37 cellular contexts compared by ENCODE assay signal in the genomic region with DNA sequence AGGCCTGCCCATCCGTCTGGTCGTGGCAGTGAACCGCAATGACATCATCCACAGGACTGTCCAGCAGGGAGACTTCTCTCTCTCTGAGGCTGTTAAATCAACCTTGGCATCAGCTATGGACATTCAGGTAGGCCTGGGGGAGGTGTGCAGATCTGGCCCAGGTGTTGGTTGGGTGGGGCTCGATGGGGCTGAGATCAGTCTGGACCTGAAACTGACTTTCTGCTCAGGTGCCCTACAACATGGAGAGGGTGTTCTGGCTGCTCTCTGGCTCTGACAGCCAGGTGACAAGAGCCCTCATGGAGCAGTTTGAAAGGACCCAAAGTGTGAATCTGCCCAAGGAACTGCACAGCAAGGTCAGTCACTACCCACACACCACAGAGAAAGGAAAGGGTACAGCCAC. TPM values are rescaled to one million over a fixed set of nuclear protein-coding genes. Genes with fewer than 3 reads are reported as not detected.
"Had no signal": no experiment of that assay in that cellular context is flagged by ENCODE, and none has a peak within 500 bp of the region (broad histone marks: within the 10 kb centered on the region; RNA-seq: fewer than 3 reads in every experiment).

No MANE protein-coding gene starts in this region.

- H3K27ac ChIP-seq: brain microvascular endothelial cell, cardiac muscle cell, PC-9, RWPE1, VCaP had no signal

- H3K4me3 Mint-ChIP-seq: activated CD4-positive, alpha-beta memory T cell treated with anti-CD3 and anti-CD28 coated beads, Interleukin-2, amount 10 ng/mL, durations not matched to agents 7 days and 5 days; activated CD8-positive, alpha-beta memory T cell treated with anti-CD3 and anti-CD28 coated beads, Interleukin-2, amount 10 ng/mL, durations not matched to agents 7 days and 5 days; activated naive CD8-positive, alpha-beta T cell treated with anti-CD3 and anti-CD28 coated beads for 36 hours had no signal

- H3K4me3 ChIP-seq: cardiac muscle cell, PC-9 had no signal

- H3K27me3 Mint-ChIP-seq: activated naive CD8-positive, alpha-beta T cell treated with anti-CD3 and anti-CD28 coated beads for 36 hours had no signal

- H3K36me3 Mint-ChIP-seq: activated CD8-positive, alpha-beta memory T cell treated with anti-CD3 and anti-CD28 coated beads, Interleukin-2, amount 10 ng/mL, durations not matched to agents 7 days and 5 days had no signal

- H2AFZ ChIP-seq: PC-9 had no signal

- ATAC-seq: activated CD8-positive, alpha-beta memory T cell treated with anti-CD3 and anti-CD28 coated beads, Interleukin-2, amount 10 ng/mL, durations not matched to agents 7 days and 5 days; Right ventricle myocardium inferior; SK-N-SH treated with all-trans-retinoic acid at 6 μM for 48 hours had no signal

- H3K36me3 ChIP-seq: brain microvascular endothelial cell, cardiac muscle cell had no signal

- H3K27me3 ChIP-seq: brain microvascular endothelial cell, cardiac muscle cell had no signal

- H3K27ac Mint-ChIP-seq: activated B cell treated with CpG ODN at 0.5 μM for 24 hours; activated CD4-positive, alpha-beta memory T cell treated with anti-CD3 and anti-CD28 coated beads, Interleukin-2, amount 10 ng/mL, durations not matched to agents 7 days and 5 days; activated CD8-positive, alpha-beta memory T cell treated with anti-CD3 and anti-CD28 coated beads, Interleukin-2, amount 10 ng/mL, durations not matched to agents 7 days and 5 days; activated naive CD8-positive, alpha-beta T cell treated with anti-CD3 and anti-CD28 coated beads for 36 hours had no signal

- H3K4me2 ChIP-seq: PC-9 had no signal

- H3K9me3 Mint-ChIP-seq: activated B cell treated with CpG ODN at 0.5 μM for 24 hours; activated CD4-positive, alpha-beta memory T cell treated with anti-CD3 and anti-CD28 coated beads, Interleukin-2, amount 10 ng/mL, durations not matched to agents 7 days and 5 days had no signal

- DNase-seq: activated B cell treated with CpG ODN at 0.5 μM for 24 hours; activated CD4-positive, alpha-beta memory T cell treated with anti-CD3 and anti-CD28 coated beads, Interleukin-2, amount 10 ng/mL, durations not matched to agents 7 days and 5 days; activated CD4-positive, alpha-beta T cell treated with anti-CD3 and anti-CD28 coated beads for 48 hours; activated CD4-positive, CD25-positive, alpha-beta regulatory T cell treated with anti-CD3 and anti-CD28 coated beads, Interleukin-2, amount 50 U/mL, for 72 hours; activated CD8-positive, alpha-beta memory T cell treated with anti-CD3 and anti-CD28 coated beads for 24 hours; activated CD8-positive, alpha-beta memory T cell treated with anti-CD3 and anti-CD28 coated beads, Interleukin-2, amount 10 ng/mL, durations not matched to agents 7 days and 5 days; activated CD8-positive, alpha-beta memory T cell treated with anti-CD3 and anti-CD28 coated beads, Interleukin-2, amount 50 U/mL, for 48 hours; activated effector memory CD4-positive, alpha-beta T cell treated with Interleukin-2 at 50 U/mL for 16 hours; activated naive CD4-positive, alpha-beta T cell; activated naive CD4-positive, alpha-beta T cell treated with anti-CD3 and anti-CD28 coated beads, Interleukin-2, amount 50 U/mL, for 16 hours; activated naive CD8-positive, alpha-beta T cell treated with anti-CD3 and anti-CD28 coated beads for 36 hours; activated T-cell treated with anti-CD3 and anti-CD28 coated beads, Interleukin-2, amount 50 U/mL, for 48 hours; amniotic stem cell; aorta; brain microvascular endothelial cell; Kasumi-1; KBM-7; NCI-H1048; NCI-H1105 treated with DMSO at 0.1 percent for 48 hours; NCI-H1436; NCI-H1694; NCI-H1930; NCI-H345; NCI-H524 treated with DMSO at 0.1 percent for 48 hours; PC-9; SIG-M5; T-helper 1 cell; T-helper 2 cell; T-helper 9 cell had no signal

RNA-seq across cellular contexts. Expression of a gene that starts 12.6 kb away (rescaled TPM):
- total RNA-seq: activated CD4-positive, alpha-beta memory T cell treated with anti-CD3 and anti-CD28 coated beads, Interleukin-2, amount 10 ng/mL, durations not matched to agents 7 days and 5 days; OCI-LY7 had no signal

RNA-seq across cellular contexts. Expression of a gene that starts 54.9 kb away (rescaled TPM):
- total RNA-seq: activated B cell treated with CpG ODN at 0.5 μM for 24 hours; activated CD4-positive, alpha-beta memory T cell treated with anti-CD3 and anti-CD28 coated beads, Interleukin-2, amount 10 ng/mL, durations not matched to agents 7 days and 5 days; activated CD8-positive, alpha-beta memory T cell treated with anti-CD3 and anti-CD28 coated beads, Interleukin-2, amount 10 ng/mL, durations not matched to agents 7 days and 5 days; activated naive CD8-positive, alpha-beta T cell treated with anti-CD3 and anti-CD28 coated beads for 36 hours; aorta; cardiac muscle cell; NCI-H460; OCI-LY7; PC-9; Right ventricle myocardium inferior; SK-MEL-5 had no signal
